2 cellular contexts compared by ENCODE assay signal in the genomic region with DNA sequence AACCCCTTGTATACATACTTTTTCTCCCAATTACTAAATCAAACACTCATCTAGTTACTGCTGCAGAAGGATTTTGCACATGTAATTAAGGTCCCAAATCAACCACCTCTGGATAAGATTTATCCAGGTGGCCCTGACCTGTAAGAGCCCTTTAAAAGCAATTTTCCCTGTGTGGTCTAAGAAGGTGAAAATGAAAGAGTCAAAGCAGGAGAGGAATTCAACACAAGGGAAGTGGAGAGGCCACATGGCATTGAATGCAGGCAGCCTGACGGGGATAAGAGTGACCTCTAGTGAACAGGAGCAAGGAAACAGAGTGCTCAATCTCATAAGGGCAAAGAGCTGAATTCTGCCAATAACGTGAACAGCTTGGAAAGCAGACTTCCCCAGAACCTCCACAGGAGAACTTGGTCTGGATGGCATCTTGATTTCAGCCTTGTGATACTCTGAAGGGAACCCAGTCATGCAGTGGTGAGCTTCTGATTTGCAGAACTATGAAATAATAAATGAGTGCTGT.
TF ChIP-seq lines count a peak whose summit lies in the region.

No MANE protein-coding gene starts in this region.

TF ChIP-seq in GM12878, 131 proteins besides CTCF, POLR2A, EP300 and RAD21:
- TF ChIP-seq MEF2A (IDR thresholded peaks at IDR 0.05; ENCODE audit: insufficient read depth, low read depth, low read length) (0 out of 2 replicates have a peak, but pooled peaks have one; percentile 7), ZBED1 (IDR thresholded peaks at IDR 0.05; ENCODE audit: borderline replicate concordance) (no peak), ELK1 (IDR thresholded peaks at IDR 0.05; ENCODE audit: low read depth, low read length) (no peak), RAD51 (IDR thresholded peaks at IDR 0.05) (peak; percentile 30; the same call in 1 of the 2 replicates), IKZF2 (IDR thresholded peaks at IDR 0.05) (peak in 1 of 2 experiments; percentile 35; a peak in 1 of 4 replicates), SMARCA5 (IDR thresholded peaks at IDR 0.05) (peak; percentile 32; the same call in 1 of the 2 replicates), SMC3 (IDR thresholded peaks at IDR 0.05; ENCODE audit: borderline replicate concordance, low read length) (peak; percentile 74; the same call in 1 of the 2 replicates), GATAD2B (conservative IDR thresholded peaks at IDR 0.05; ENCODE audit: low read depth) (no peak), TARDBP (IDR thresholded peaks at IDR 0.05; ENCODE audit: borderline replicate concordance) (no peak), FOXK2 (IDR thresholded peaks at IDR 0.05) (no peak), DPF2 (IDR thresholded peaks at IDR 0.05) (no peak), SMAD1 (IDR thresholded peaks at IDR 0.05; ENCODE audit: low read depth, partially characterized antibody) (peak; percentile 23), SKIL (IDR thresholded peaks at IDR 0.05; ENCODE audit: low read depth, poor library complexity, severe bottlenecking) (no peak), MEF2B (IDR thresholded peaks at IDR 0.05; ENCODE audit: partially characterized antibody, poor library complexity, severe bottlenecking) (no peak), CREB1 (IDR thresholded peaks at IDR 0.05; ENCODE audit: low read depth) (no peak), SREBF1 (IDR thresholded peaks at IDR 0.05; ENCODE audit: low read length) (no peak), BRCA1 (IDR thresholded peaks at IDR 0.05; ENCODE audit: low read depth, low read length) (no peak), EED (IDR thresholded peaks at IDR 0.05; ENCODE audit: low read depth) (peak; percentile 45; the same call in 1 of the 2 replicates), SPI1 (IDR thresholded peaks at IDR 0.05; ENCODE audit: borderline replicate concordance, insufficient read depth, low read depth, low read length) (peak; percentile 38; the same call in 1 of the 2 replicates), SUPT20H (IDR thresholded peaks at IDR 0.05; ENCODE audit: borderline replicate concordance, control insufficient read depth, low read depth, low read length) (no peak), KDM1A (IDR thresholded peaks at IDR 0.05; ENCODE audit: borderline replicate concordance) (no peak)
- TF ChIP-seq, protein P1, sequence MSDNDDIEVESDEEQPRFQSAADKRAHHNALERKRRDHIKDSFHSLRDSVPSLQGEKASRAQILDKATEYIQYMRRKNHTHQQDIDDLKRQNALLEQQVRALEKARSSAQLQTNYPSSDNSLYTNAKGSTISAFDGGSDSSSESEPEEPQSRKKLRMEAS (IDR thresholded peaks at IDR 0.05; ENCODE audit: low read depth, low read length) = peak; percentile 35; the same call in 1 of the 2 replicates

TF ChIP-seq in HepG2, 621 proteins besides CTCF, POLR2A, EP300 and RAD21 (continues in another document):
- TF ChIP-seq ZNF432 (CRISPR knock-in tag; IDR thresholded peaks at IDR 0.05; ENCODE audit: borderline replicate concordance) = no peak
- TF ChIP-seq GFI1 (CRISPR knock-in tag; IDR thresholded peaks at IDR 0.05; ENCODE audit: borderline replicate concordance) = no peak
- TF ChIP-seq GATAD2A (CRISPR knock-in tag; IDR thresholded peaks at IDR 0.05) = 0 out of 2 replicates have a peak, but pooled peaks have one; percentile 36
- TF ChIP-seq SALL1 (CRISPR knock-in tag; IDR thresholded peaks at IDR 0.05) = peak; percentile 28; the same call in 1 of the 2 replicates
- TF ChIP-seq SAFB2 (CRISPR knock-in tag; IDR thresholded peaks at IDR 0.05; ENCODE audit: borderline replicate concordance, low read depth) = no peak
- 0 out of 2 replicates have a peak, but pooled peaks have one; percentile 27 for TF ChIP-seq ZNF792 (CRISPR knock-in tag; IDR thresholded peaks at IDR 0.05)
- TF ChIP-seq GATAD1 (CRISPR knock-in tag; IDR thresholded peaks at IDR 0.05) = 0 out of 2 replicates have a peak, but pooled peaks have one; percentile 42
- peak; percentile 61 for TF ChIP-seq STAG1 (CRISPR knock-in tag; IDR thresholded peaks at IDR 0.05)
- TF ChIP-seq IRF2 (CRISPR knock-in tag; IDR thresholded peaks at IDR 0.05) = peak; percentile 67; the same call in 1 of the 2 replicates
- TF ChIP-seq ZNF614 (CRISPR knock-in tag; IDR thresholded peaks at IDR 0.05; ENCODE audit: borderline replicate concordance) = peak; percentile 23; the same call in 1 of the 2 replicates
- no peak for TF ChIP-seq HNRNPLL (IDR thresholded peaks at IDR 0.05; ENCODE audit: low read depth, low read length, poor library complexity, severe bottlenecking)
- 0 out of 2 replicates have a peak, but pooled peaks have one; percentile 27 for TF ChIP-seq ATF7-NPFF (CRISPR knock-in tag; IDR thresholded peaks at IDR 0.05; ENCODE audit: low read depth)
- no peak for TF ChIP-seq DMTF1 (CRISPR knock-in tag; IDR thresholded peaks at IDR 0.05)
- no peak for TF ChIP-seq ELF1 (CRISPR knock-in tag; IDR thresholded peaks at IDR 0.05)
- peak; percentile 39 for TF ChIP-seq TEAD3 (CRISPR knock-in tag; optimal IDR thresholded peaks at IDR 0.05; ENCODE audit: borderline replicate concordance)
- no peak for TF ChIP-seq PBX3 (CRISPR knock-in tag; IDR thresholded peaks at IDR 0.05; ENCODE audit: borderline replicate concordance)
- TF ChIP-seq ZBTB3 (CRISPR knock-in tag; IDR thresholded peaks at IDR 0.05; ENCODE audit: borderline replicate concordance, low read depth) = no peak
- TF ChIP-seq ZNF691 (CRISPR knock-in tag; IDR thresholded peaks at IDR 0.05; ENCODE audit: borderline replicate concordance, low read depth) = peak; percentile 75; the same call in 1 of the 2 replicates
- TF ChIP-seq HOXA7 (CRISPR knock-in tag; IDR thresholded peaks at IDR 0.05) = no peak
- TF ChIP-seq HMG20B (CRISPR knock-in tag; conservative IDR thresholded peaks at IDR 0.05) = no peak
- TF ChIP-seq, protein P1 (IDR thresholded peaks at IDR 0.05) = peak; percentile 74
- TF ChIP-seq MXD4 (CRISPR knock-in tag; IDR thresholded peaks at IDR 0.05) = 0 out of 2 replicates have a peak, but pooled peaks have one; percentile 44
- 0 out of 2 replicates have a peak, but pooled peaks have one; percentile 67 for TF ChIP-seq ZNF101 (CRISPR knock-in tag; IDR thresholded peaks at IDR 0.05; ENCODE audit: borderline replicate concordance, low read depth)
- peak; percentile 98 for TF ChIP-seq ZNF205 (CRISPR knock-in tag; IDR thresholded peaks at IDR 0.05)
- TF ChIP-seq ZNF574 (CRISPR knock-in tag; IDR thresholded peaks at IDR 0.05) = peak; percentile 84
- 0 out of 2 replicates have a peak, but pooled peaks have one; percentile 58 for TF ChIP-seq KAT7 (CRISPR knock-in tag; IDR thresholded peaks at IDR 0.05; ENCODE audit: borderline replicate concordance)
- TF ChIP-seq ARNT2 (CRISPR knock-in tag; IDR thresholded peaks at IDR 0.05; ENCODE audit: low read depth) = 0 out of 2 replicates have a peak, but pooled peaks have one; percentile 49
- 0 out of 2 replicates have a peak, but pooled peaks have one; percentile 66 for TF ChIP-seq ZNF34 (CRISPR knock-in tag; IDR thresholded peaks at IDR 0.05; ENCODE audit: borderline replicate concordance)
- 0 out of 2 replicates have a peak, but pooled peaks have one; percentile 36 for TF ChIP-seq MEF2D (CRISPR knock-in tag; IDR thresholded peaks at IDR 0.05)
- 0 out of 2 replicates have a peak, but pooled peaks have one; percentile 48 for TF ChIP-seq KDM4B (CRISPR knock-in tag; IDR thresholded peaks at IDR 0.05)
- peak; percentile 55; the same call in 1 of the 2 replicates for TF ChIP-seq ZNF644 (CRISPR knock-in tag; IDR thresholded peaks at IDR 0.05; ENCODE audit: low read depth)
- TF ChIP-seq NCOA5 (CRISPR knock-in tag; IDR thresholded peaks at IDR 0.05) = no peak
- no peak for TF ChIP-seq SP2 (CRISPR knock-in tag; IDR thresholded peaks at IDR 0.05)
- TF ChIP-seq TP53 (CRISPR knock-in tag; conservative IDR thresholded peaks at IDR 0.05) = no peak
- TF ChIP-seq MIER2 (CRISPR knock-in tag; IDR thresholded peaks at IDR 0.05) = no peak
- peak; percentile 44; the same call in 1 of the 2 replicates for TF ChIP-seq ZMYM3 (CRISPR knock-in tag; IDR thresholded peaks at IDR 0.05)
- peak; percentile 75; the same call in 1 of the 2 replicates for TF ChIP-seq MYC (CRISPR knock-in tag; IDR thresholded peaks at IDR 0.05; ENCODE audit: borderline replicate concordance)
- TF ChIP-seq, protein P2, sequence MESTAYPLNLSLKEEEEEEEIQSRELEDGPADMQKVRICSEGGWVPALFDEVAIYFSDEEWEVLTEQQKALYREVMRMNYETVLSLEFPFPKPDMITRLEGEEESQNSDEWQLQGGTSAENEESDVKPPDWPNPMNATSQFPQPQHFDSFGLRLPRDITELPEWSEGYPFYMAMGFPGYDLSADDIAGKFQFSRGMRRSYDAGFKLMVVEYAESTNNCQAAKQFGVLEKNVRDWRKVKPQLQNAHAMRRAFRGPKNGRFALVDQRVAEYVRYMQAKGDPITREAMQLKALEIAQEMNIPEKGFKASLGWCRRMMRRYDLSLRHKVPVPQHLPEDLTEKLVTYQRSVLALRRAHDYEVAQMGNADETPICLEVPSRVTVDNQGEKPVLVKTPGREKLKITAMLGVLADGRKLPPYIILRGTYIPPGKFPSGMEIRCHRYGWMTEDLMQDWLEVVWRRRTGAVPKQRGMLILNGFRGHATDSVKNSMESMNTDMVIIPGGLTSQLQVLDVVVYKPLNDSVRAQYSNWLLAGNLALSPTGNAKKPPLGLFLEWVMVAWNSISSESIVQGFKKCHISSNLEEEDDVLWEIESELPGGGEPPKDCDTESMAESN (CRISPR knock-in tag; conservative IDR thresholded peaks at IDR 0.05) = 0 out of 2 replicates have a peak, but pooled peaks have one; percentile 58
- TF ChIP-seq ZNF567 (CRISPR knock-in tag; IDR thresholded peaks at IDR 0.05; ENCODE audit: borderline replicate concordance) = no peak
- TF ChIP-seq ZNF24 (IDR thresholded peaks at IDR 0.05) = no peak
- 0 out of 2 replicates have a peak, but pooled peaks have one; percentile 38 for TF ChIP-seq SNAPC2 (CRISPR knock-in tag; IDR thresholded peaks at IDR 0.05)
- no peak for TF ChIP-seq ZNF543 (CRISPR knock-in tag; IDR thresholded peaks at IDR 0.05)
- 0 out of 2 replicates have a peak, but pooled peaks have one; percentile 22 for TF ChIP-seq PITX1 (CRISPR knock-in tag; IDR thresholded peaks at IDR 0.05)
- TF ChIP-seq ZNF724P (CRISPR knock-in tag; IDR thresholded peaks at IDR 0.05; ENCODE audit: borderline replicate concordance) = no peak
- peak; percentile 90 for TF ChIP-seq ZNF335 (CRISPR knock-in tag; IDR thresholded peaks at IDR 0.05)
- TF ChIP-seq KMT2A (CRISPR knock-in tag; IDR thresholded peaks at IDR 0.05) = peak; percentile 76
- TF ChIP-seq ZNF331 (CRISPR knock-in tag; IDR thresholded peaks at IDR 0.05) = 0 out of 2 replicates have a peak, but pooled peaks have one; percentile 34
- TF ChIP-seq ZNF292 (CRISPR knock-in tag; IDR thresholded peaks at IDR 0.05; ENCODE audit: borderline replicate concordance, low read depth) = peak; percentile 64; the same call in 1 of the 2 replicates
